17 cellular contexts compared by ENCODE assay signal in the genomic region with DNA sequence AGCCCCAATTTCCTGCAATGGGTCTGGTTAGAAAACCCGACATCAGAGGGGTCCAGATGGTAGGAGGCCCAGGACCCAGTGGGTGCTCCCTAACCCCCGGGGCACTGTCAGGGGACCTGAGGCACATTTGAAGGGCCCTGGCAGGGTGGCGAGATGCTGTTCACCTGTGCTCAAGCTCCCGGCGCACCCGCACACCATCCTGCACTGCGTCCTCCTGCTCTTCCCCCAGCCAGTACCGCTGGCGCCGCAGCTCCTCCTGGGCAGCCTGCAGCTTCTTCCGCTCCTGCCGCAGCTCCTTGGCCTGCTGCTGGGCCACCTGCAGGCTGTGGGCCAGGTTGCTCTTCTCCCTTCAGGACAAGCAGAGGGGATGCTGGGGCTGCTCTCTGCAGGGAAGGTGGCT. TPM values are rescaled to one million over a fixed set of nuclear protein-coding genes. Genes with fewer than 3 reads are reported as not detected.
DNase-seq lines count a peak whose midpoint lies in the region; ATAC-seq, FAIRE-seq and TF ChIP-seq lines count a peak whose summit lies in the region.
"Had no signal": no experiment of that assay in that cellular context is flagged by ENCODE, and none has a peak within 500 bp of the region (broad histone marks: within the 10 kb centered on the region; RNA-seq: fewer than 3 reads in every experiment).

No MANE protein-coding gene starts in this region.

- no peak overlapping the region for H3K4ac ChIP-seq in neuronal stem cell (ENCODE audit: low read length)

- H3K27me3 ChIP-seq in bronchial epithelial cell (ENCODE audit: control insufficient read depth, insufficient read depth, low read length): no peaks in the 10 kb centered on the region
- H3K27me3 ChIP-seq in neuronal stem cell (ENCODE audit: control insufficient read depth in 3 of 3, insufficient read depth in 3 of 3, low read depth in 1 of 3, low read length in 3 of 3): no peaks in the 10 kb centered on the region
- H3K27me3 ChIP-seq in upper lobe of right lung: no peaks in the 10 kb centered on the region
- H3K27me3 ChIP-seq in mammary epithelial cell (ENCODE audit: insufficient read depth, low read length): no peaks in the 10 kb centered on the region
- H3K27me3 ChIP-seq: BLaER1 treated with 17β-estradiol and CSF1 and Interleukin-3, amounts not matched to agents 10 nM and 100 nM had no signal

- no peaks in the 10 kb centered on the region for H3K27me3 Mint-ChIP-seq in activated naive CD4-positive, alpha-beta T cell treated with anti-CD3 and anti-CD28 coated beads, Interleukin-2, amount 10 ng/mL, durations not matched to agents 7 days and 5 days
- H3K27me3 Mint-ChIP-seq: CD4-positive, CD25-positive, alpha-beta regulatory T cell had no signal

- no peak overlapping the region for H2BK5ac ChIP-seq in neuronal stem cell (ENCODE audit: low read length)

- ATAC-seq in upper lobe of right lung (no peak), GM21367 (IDR thresholded peaks at IDR 0.05; ENCODE audit: unreplicated experiment) (no peak)

- no peaks in the 10 kb centered on the region for H3K4me1 Mint-ChIP-seq in activated naive CD4-positive, alpha-beta T cell treated with anti-CD3 and anti-CD28 coated beads, Interleukin-2, amount 10 ng/mL, durations not matched to agents 7 days and 5 days

- H3K4me3 Mint-ChIP-seq in activated naive CD4-positive, alpha-beta T cell treated with anti-CD3 and anti-CD28 coated beads, Interleukin-2, amount 10 ng/mL, durations not matched to agents 7 days and 5 days: no peak overlapping the region
- H3K4me3 Mint-ChIP-seq: CD4-positive, CD25-positive, alpha-beta regulatory T cell had no signal

- BruUV-seq in mammary epithelial cell (replicated peaks; lab: Mats Ljungman, UMichigan): no TSS peak

- TF ChIP-seq CTCF in bronchial epithelial cell (IDR thresholded peaks at IDR 0.05; ENCODE audit: insufficient read depth, low read length, severe bottlenecking) (no peak), upper lobe of right lung (IDR thresholded peaks at IDR 0.05) (no peak), mammary epithelial cell (conservative IDR thresholded peaks at IDR 0.05 in 1 of 2, IDR thresholded peaks at IDR 0.05 in 1 of 2; ENCODE audit: extremely low read depth in 1 of 2, insufficient read depth in 1 of 2, low read depth in 1 of 2, low read length in 2 of 2) (no peak)

- no peaks in the 10 kb centered on the region for H3K9me3 Mint-ChIP-seq in activated naive CD4-positive, alpha-beta T cell treated with anti-CD3 and anti-CD28 coated beads, Interleukin-2, amount 10 ng/mL, durations not matched to agents 7 days and 5 days
- H3K9me3 Mint-ChIP-seq: CD4-positive, CD25-positive, alpha-beta regulatory T cell had no signal

- peaks cover 3% of the 10 kb centered on the region for H3K79me1 ChIP-seq in neuronal stem cell (ENCODE audit: low read depth, low read length)

- dilution Hi-C loops in mammary epithelial cell (cut with HindIII; ENCODE audit: low sequenced_read_pairs): no loop called here

- no peaks in the 10 kb centered on the region for H3K79me2 ChIP-seq in mammary epithelial cell (ENCODE audit: insufficient read depth, low read length)

- no peak overlapping the region for H3K27ac ChIP-seq in neuronal stem cell (replicated peaks; ENCODE audit: low read length)
- no peak overlapping the region for H3K27ac ChIP-seq in upper lobe of right lung
- H3K27ac ChIP-seq in mammary epithelial cell (ENCODE audit: insufficient read depth, low read depth, low read length): no peak overlapping the region
- H3K27ac ChIP-seq: BLaER1 treated with 17β-estradiol and CSF1 and Interleukin-3, amounts not matched to agents 10 nM and 100 nM; GM23248 had no signal

- intact Hi-C loops in upper lobe of right lung (cut with DNase I) (no loop called here), mammary epithelial cell (cut with micrococcal nuclease) (no loop called here)

- peak; percentile 9 for DNase-seq in activated naive CD4-positive, alpha-beta T cell treated with anti-CD3 and anti-CD28 coated beads, Interleukin-2, amount 10 ng/mL, durations not matched to agents 7 days and 5 days
- no peak for DNase-seq in activated naive CD4-positive, alpha-beta T cell (lab: John Stamatoyannopoulos, UW)
- DNase-seq in bronchial epithelial cell (ENCODE audit: low read depth) (no peak), neuronal stem cell (ENCODE audit: low spot score) (no peak), upper lobe of right lung (peak; percentile 44), mammary epithelial cell (no peak), KBM-7 (no peak)
- DNase-seq: 8988T; AML-193; CD4-positive, CD25-positive, alpha-beta regulatory T cell; DMS53; GM23248 had no signal

- peak; percentile 23 for FAIRE-seq in bronchial epithelial cell (lab: Jason Lieb, UNC)
- FAIRE-seq: H54 had no signal

- H3K36me3 Mint-ChIP-seq in activated naive CD4-positive, alpha-beta T cell treated with anti-CD3 and anti-CD28 coated beads, Interleukin-2, amount 10 ng/mL, durations not matched to agents 7 days and 5 days: peaks cover 5% of the 10 kb centered on the region

- H3K36me3 ChIP-seq in bronchial epithelial cell (ENCODE audit: control insufficient read depth, insufficient read depth, low read length) (peaks cover 11% of the 10 kb centered on the region), neuronal stem cell (replicated peaks in 1 of 2; ENCODE audit: control insufficient read depth in 2 of 2, insufficient read depth in 2 of 2, low read length in 2 of 2) (peaks cover 20 to 83% of the 10 kb centered on the region in 2 donors), upper lobe of right lung (peaks cover 75% of the 10 kb centered on the region), mammary epithelial cell (ENCODE audit: insufficient read depth, low read length) (peaks cover 1% of the 10 kb centered on the region)

- H3K4me1 ChIP-seq in neuronal stem cell (ENCODE audit: control insufficient read depth in 2 of 2, insufficient read depth in 1 of 2, low read depth in 1 of 2, low read length in 2 of 2) (no peaks in the 10 kb centered on the region), upper lobe of right lung (no peaks in the 10 kb centered on the region), mammary epithelial cell (ENCODE audit: insufficient read depth, low read length) (no peaks in the 10 kb centered on the region)

- H4K8ac ChIP-seq in neuronal stem cell (ENCODE audit: low read depth, low read length): no peak overlapping the region

- H2BK12ac ChIP-seq in neuronal stem cell (ENCODE audit: low read length): no peak overlapping the region

- H3K27ac Mint-ChIP-seq in activated naive CD4-positive, alpha-beta T cell treated with anti-CD3 and anti-CD28 coated beads, Interleukin-2, amount 10 ng/mL, durations not matched to agents 7 days and 5 days: no peak overlapping the region

- H3K23ac ChIP-seq in neuronal stem cell (ENCODE audit: low read depth, low read length, poor library complexity): peak overlapping the region; percentile 55

- no peak overlapping the region for H3K14ac ChIP-seq in neuronal stem cell (ENCODE audit: low read length)

- no peaks in the 10 kb centered on the region for H4K20me1 ChIP-seq in mammary epithelial cell (ENCODE audit: insufficient read depth, low read length)

- H2AK5ac ChIP-seq in neuronal stem cell (ENCODE audit: low read depth, low read length): no peak overlapping the region

- in situ Hi-C loops in mammary epithelial cell (cut with MboI; ENCODE audit: low sequenced_read_pairs in 2 of 2) (no loop called here), KBM-7 (cut with MboI; ENCODE audit: low pct_unique_long_range_greater_than_20kb, low sequenced_read_pairs) (no loop called here)

- H2AFZ ChIP-seq in neuronal stem cell (ENCODE audit: low read length) (no peak overlapping the region), mammary epithelial cell (ENCODE audit: low read depth, low read length) (no peak overlapping the region)
- H2AFZ ChIP-seq: GM23248 had no signal

- CTCF ChIA-PET in activated naive CD4-positive, alpha-beta T cell treated with anti-CD3 and anti-CD28 coated beads, Interleukin-2, amount 10 ng/mL, durations not matched to agents 7 days and 5 days (lab: Charles Lee): no interaction called here
- CTCF ChIA-PET in mammary epithelial cell (lab: Charles Lee; ENCODE audit: low non-redundant PET): no interaction called here

- H3K4me2 ChIP-seq in neuronal stem cell (ENCODE audit: insufficient read depth, low read length, poor library complexity, severe bottlenecking): no peak overlapping the region
- no peak overlapping the region for H3K4me2 ChIP-seq in mammary epithelial cell (ENCODE audit: insufficient read depth, low read depth, low read length)

- no peak overlapping the region for H2BK15ac ChIP-seq in neuronal stem cell (ENCODE audit: low read length)

- WGBS in neuronal stem cell (ENCODE audit: extremely low coverage in 2 of 2, insufficient read length in 2 of 2, insufficient replicate concordance in 1 of 2), 2 donors: no CpG with 5 or more reads among the region's 12 CpGs
- 95% methylated on average over 12 of the region's 12 CpGs for WGBS in mammary epithelial cell (ENCODE audit: low coverage, missing lambda C conversion rate)

- no peak overlapping the region for H4K91ac ChIP-seq in neuronal stem cell (ENCODE audit: low read depth, low read length, poor library complexity)

- H2BK120ac ChIP-seq in neuronal stem cell (ENCODE audit: low read depth, low read length): no peak overlapping the region

- H3K4me3 ChIP-seq in bronchial epithelial cell (ENCODE audit: low read depth, low read length) (no peak overlapping the region), neuronal stem cell (ENCODE audit: low read length in 2 of 2) (no peak overlapping the region), upper lobe of right lung (no peak overlapping the region), mammary epithelial cell (replicated peaks in 1 of 3; ENCODE audit: insufficient read depth in 1 of 3, low read depth in 2 of 3, low read length in 3 of 3) (no peak overlapping the region)
- H3K4me3 ChIP-seq: BLaER1 treated with 17β-estradiol and CSF1 and Interleukin-3, amounts not matched to agents 10 nM and 100 nM; GM23248 had no signal

- H3K18ac ChIP-seq in neuronal stem cell (ENCODE audit: low read length): no peak overlapping the region

- H3K9ac ChIP-seq in neuronal stem cell (ENCODE audit: low read depth, low read length, poor library complexity) (no peak overlapping the region), mammary epithelial cell (ENCODE audit: insufficient read depth, low read length) (no peak overlapping the region)
- H3K9ac ChIP-seq: BLaER1 treated with 17β-estradiol and CSF1 and Interleukin-3, amounts not matched to agents 10 nM and 100 nM; GM23248 had no signal

- no peaks in the 10 kb centered on the region for H3K9me3 ChIP-seq in neuronal stem cell (replicated peaks in 1 of 2; ENCODE audit: control insufficient read depth in 2 of 2, insufficient read depth in 1 of 2, low read depth in 1 of 2, low read length in 2 of 2)
- H3K9me3 ChIP-seq in upper lobe of right lung: no peaks in the 10 kb centered on the region
- H3K9me3 ChIP-seq in mammary epithelial cell (replicated peaks; ENCODE audit: insufficient read depth, low read length): no peaks in the 10 kb centered on the region
- H3K9me3 ChIP-seq: BLaER1 treated with 17β-estradiol and CSF1 and Interleukin-3, amounts not matched to agents 10 nM and 100 nM had no signal

RNA-seq across cellular contexts. Expression of a gene that starts 36.0 kb away (rescaled TPM):
- total RNA-seq in bronchial epithelial cell (2,323 and 5,262 TPM in 2 replicates), upper lobe of right lung (6,622 TPM), mammary epithelial cell (1,000 to 10,000 TPM in 1 of 2 donors, under 1 TPM in 1; under 0.01 to 1,042 TPM)
- 14.3 TPM for polyA plus RNA-seq in neuronal stem cell (2013, experiment 1 of 2)
- polyA plus RNA-seq in neuronal stem cell (2013, experiment 2 of 2): 15.9 TPM
- not detected for polyA plus RNA-seq in mammary epithelial cell
- under 0.01 TPM for polyA minus RNA-seq in mammary epithelial cell
- total RNA-seq: GM23248 had no signal
- polyA plus RNA-seq: GM23248 had no signal

RNA-seq across cellular contexts. Expression of a gene that starts 37.6 kb away (rescaled TPM):
- total RNA-seq in bronchial epithelial cell (84.1 and 87.7 TPM in 2 replicates), upper lobe of right lung (78.1 TPM), mammary epithelial cell (10 to 100 TPM; 55.1 to 75.8 TPM)
- polyA plus RNA-seq in neuronal stem cell (2013, experiment 1 of 2): 38.4 TPM
- polyA plus RNA-seq in neuronal stem cell (2013, experiment 2 of 2): 38.2 TPM
- polyA plus RNA-seq in mammary epithelial cell: 67.3 TPM
- polyA minus RNA-seq in mammary epithelial cell: 52.4 TPM

RNA-seq across cellular contexts. Expression of a gene that starts 40.9 kb away (rescaled TPM):
- total RNA-seq in bronchial epithelial cell (not detected in 2 replicates), upper lobe of right lung (not detected), mammary epithelial cell (not detected)
- 0.17 TPM for polyA plus RNA-seq in neuronal stem cell (2013, experiment 1 of 2)
- 0.10 TPM for polyA plus RNA-seq in neuronal stem cell (2013, experiment 2 of 2)
- not detected for polyA plus RNA-seq in mammary epithelial cell
- not detected for polyA minus RNA-seq in mammary epithelial cell
- total RNA-seq: CD4-positive, CD25-positive, alpha-beta regulatory T cell; Daoy; GM23248; HT-29 had no signal
- polyA plus RNA-seq: CD4-positive, CD25-positive, alpha-beta regulatory T cell; GM23248 had no signal

Comparison
In these comparisons a context has a peak if more than half of its experiments do, and no peak if none do; other contexts are left out.
1. DNase-seq: peak in activated naive CD4-positive, alpha-beta T cell treated with anti-CD3 and anti-CD28 coated beads, Interleukin-2, amount 10 ng/mL, durations not matched to agents 7 days and 5 days (single experiment) and upper lobe of right lung (single experiment); none in activated naive CD4-positive, alpha-beta T cell (0 of 4), bronchial epithelial cell (single experiment), neuronal stem cell (single experiment), mammary epithelial cell (single experiment) and KBM-7 (single experiment).